Comparison of ENCODE assay signal across 15 cellular contexts in genomic region chr12:12338528-12339168, GRCh38. TPM values are rescaled to one million over a fixed set of nuclear protein-coding genes. Genes with fewer than 3 reads are reported as not detected.
DNase-seq lines count a peak whose midpoint lies in the region; ATAC-seq and TF ChIP-seq lines count a peak whose summit lies in the region.
"Had no signal": no experiment of that assay in that cellular context is flagged by ENCODE, and none has a peak within 500 bp of the region (broad histone marks: within the 10 kb centered on the region; RNA-seq: fewer than 3 reads in every experiment).

No MANE protein-coding gene starts in this region.

- WGBS in mesenchymal stem cell, result 96% methylated on average over 8 of the region's 8 CpGs
- WGBS in aorta, 2 donors, result 12 to 18% methylated on average over 8 of the region's 8 CpGs

- H2AK5ac ChIP-seq in mesenchymal stem cell (ENCODE audit: low read length, severe bottlenecking), result no peak overlapping the region

- H3K18ac ChIP-seq in mesenchymal stem cell (ENCODE audit: low read depth in 1 of 2, low read length in 2 of 2), result peak overlapping the region in 1 of 2 experiments; percentile 9

- H3K23ac ChIP-seq in mesenchymal stem cell (ENCODE audit: low read length in 2 of 2), result no peak overlapping the region

- H3K14ac ChIP-seq in mesenchymal stem cell (ENCODE audit: low read length in 2 of 2), result peak overlapping the region in 1 of 2 experiments; percentile 80

- ATAC-seq in natural killer cell treated with Interleukin-12 subunit alpha and Interleukin-12 subunit beta and Interleukin-15 and Interleukin-18, amount 100 ng/mL, for 72 hours, result no peak
- ATAC-seq in natural killer cell (no peak), aorta (ENCODE audit: low FRiP score) (peak; percentile 51)
- no peak for ATAC-seq in CD8-positive, alpha-beta T cell
- ATAC-seq: stimulated activated naive B cell treated with anti-CD40 and anti-IgM and Interleukin-4, amounts not matched to agents 10 μg/mL and 1 μg/mL and 100 μg/mL, for 72 hours had no signal

- H3K27me3 Mint-ChIP-seq in natural killer cell treated with Interleukin-12 subunit alpha and Interleukin-12 subunit beta and Interleukin-15 and Interleukin-18, amount 100 ng/mL, for 72 hours, result peaks cover 6 to 12% of the 10 kb centered on the region in 2 donors
- H3K27me3 Mint-ChIP-seq in natural killer cell (ENCODE audit: low read depth in 2 of 2), result peaks cover 7 to 18% of the 10 kb centered on the region in 2 donors
- peaks cover 4% of the 10 kb centered on the region for H3K27me3 Mint-ChIP-seq in CD8-positive, alpha-beta T cell (ENCODE audit: low read depth)
- H3K27me3 Mint-ChIP-seq: activated CD4-positive, alpha-beta memory T cell treated with anti-CD3 and anti-CD28 coated beads, Interleukin-2, amount 10 ng/mL, durations not matched to agents 7 days and 5 days; activated naive CD4-positive, alpha-beta T cell treated with anti-CD3 and anti-CD28 coated beads, Interleukin-2, amount 50 U/mL, for 24 hours had no signal

- H2BK120ac ChIP-seq in mesenchymal stem cell (ENCODE audit: low read depth, low read length), result no peak overlapping the region

- H4K91ac ChIP-seq in mesenchymal stem cell (ENCODE audit: low read length), result peak overlapping the region; percentile 36

- peak overlapping the region; percentile 32 for H2AFZ ChIP-seq in mesenchymal stem cell (ENCODE audit: low read depth, low read length)

- no peak overlapping the region for H3K9ac ChIP-seq in mesenchymal stem cell (ENCODE audit: low read length)
- H3K9ac ChIP-seq: BLaER1 treated with 17β-estradiol and CSF1 and Interleukin-3, amounts not matched to agents 10 nM and 100 nM had no signal

- H4K8ac ChIP-seq in mesenchymal stem cell (ENCODE audit: low read length), result peak overlapping the region; percentile 7

- intact Hi-C loops in natural killer cell (cut with micrococcal nuclease), result loop anchor here (10.0 kb wide), 1 partner anchor 254 kb away; no protein-coding TSS in a partner anchor
- intact Hi-C loops in breast epithelium (cut with DNase I; ENCODE audit: low total_unique reads), result no loop called here
- intact Hi-C loops in aorta (cut with DNase I), result no loop called here
- intact Hi-C loops in CD8-positive, alpha-beta T cell (cut with DNase I, micrococcal nuclease), result loop anchor here in 1 of 2 experiments (10.0 kb wide), 1 partner anchor 1574 kb away; no protein-coding TSS in a partner anchor

- H3K4me3 ChIP-seq in breast epithelium (peak overlapping the region in 2 of 3 donors; percentile 17 to 48), mesenchymal stem cell (ENCODE audit: insufficient read depth in 1 of 2, low read depth in 1 of 2, low read length in 2 of 2) (no peak overlapping the region), aorta (ENCODE audit: low read length in 2 of 2) (peak overlapping the region in 1 of 2 donors; percentile 48)
- H3K4me3 ChIP-seq in CD8-positive, alpha-beta T cell (ENCODE audit: low read depth, low read length), result no peak overlapping the region
- H3K4me3 ChIP-seq: BLaER1 treated with 17β-estradiol and CSF1 and Interleukin-3, amounts not matched to agents 10 nM and 100 nM had no signal

- H3K36me3 ChIP-seq in breast epithelium, result no peaks in the 10 kb centered on the region
- H3K36me3 ChIP-seq in mesenchymal stem cell (ENCODE audit: control insufficient read depth in 1 of 2, insufficient read depth in 2 of 2, low read depth in 1 of 2, low read length in 2 of 2), result peaks cover 4 to 6% of the 10 kb centered on the region in 2 experiments
- H3K36me3 ChIP-seq in aorta (ENCODE audit: control insufficient read depth in 1 of 2, insufficient read depth in 2 of 2, low read length in 1 of 2), result no peaks in the 10 kb centered on the region
- H3K36me3 ChIP-seq in CD8-positive, alpha-beta T cell (ENCODE audit: insufficient read depth, low read length), result no peaks in the 10 kb centered on the region
- H3K36me3 ChIP-seq: BLaER1 treated with 17β-estradiol and CSF1 and Interleukin-3, amounts not matched to agents 10 nM and 100 nM had no signal

- no peak overlapping the region for H2BK5ac ChIP-seq in mesenchymal stem cell (ENCODE audit: low read depth, low read length, poor library complexity, severe bottlenecking)

- H3K4me1 Mint-ChIP-seq in natural killer cell treated with Interleukin-12 subunit alpha and Interleukin-12 subunit beta and Interleukin-15 and Interleukin-18, amount 100 ng/mL, for 72 hours (ENCODE audit: low read depth in 2 of 2), result peaks cover 16 to 27% of the 10 kb centered on the region in 2 donors
- peaks cover 18 to 23% of the 10 kb centered on the region in 2 donors for H3K4me1 Mint-ChIP-seq in natural killer cell
- peaks cover 17% of the 10 kb centered on the region for H3K4me1 Mint-ChIP-seq in CD8-positive, alpha-beta T cell (ENCODE audit: low read depth)

- no peaks in the 10 kb centered on the region for H3K4me1 ChIP-seq in breast epithelium
- peaks cover 5% of the 10 kb centered on the region for H3K4me1 ChIP-seq in mesenchymal stem cell (ENCODE audit: control insufficient read depth, insufficient read depth, low read depth, low read length)
- peaks cover 2 to 6% of the 10 kb centered on the region in 2 donors for H3K4me1 ChIP-seq in aorta (ENCODE audit: control insufficient read depth in 1 of 2, insufficient read depth in 2 of 2, low read length in 2 of 2)
- peaks cover 7% of the 10 kb centered on the region for H3K4me1 ChIP-seq in CD8-positive, alpha-beta T cell (ENCODE audit: insufficient read depth, low read length)

- no peaks in the 10 kb centered on the region for H3K79me1 ChIP-seq in mesenchymal stem cell (replicated peaks; ENCODE audit: low read length, poor library complexity, severe bottlenecking)

- H3K27ac ChIP-seq in breast epithelium (peak overlapping the region; percentile 79 to 89), mesenchymal stem cell (ENCODE audit: low read length, poor library complexity, severe bottlenecking) (no peak overlapping the region), aorta (ENCODE audit: low read depth in 1 of 2, low read length in 2 of 2) (peak overlapping the region; percentile 51 to 100)
- H3K27ac ChIP-seq in CD8-positive, alpha-beta T cell (ENCODE audit: low read depth, low read length), result no peak overlapping the region
- H3K27ac ChIP-seq: BLaER1 treated with 17β-estradiol and CSF1 and Interleukin-3, amounts not matched to agents 10 nM and 100 nM had no signal

- no peak overlapping the region for H2BK12ac ChIP-seq in mesenchymal stem cell (ENCODE audit: low read length in 2 of 2)

- no peak for TF ChIP-seq POLR2A in breast epithelium (IDR thresholded peaks at IDR 0.05)

- CTCF ChIA-PET in CD8-positive, alpha-beta T cell (lab: Charles Lee), result interaction anchor here (0.8 kb wide), 1 partner anchor 19 kb away, joined by 4 read pairs; the partner anchor contains the start of gene BORCS5

- no peaks in the 10 kb centered on the region for H3K9me3 Mint-ChIP-seq in natural killer cell treated with Interleukin-12 subunit alpha and Interleukin-12 subunit beta and Interleukin-15 and Interleukin-18, amount 100 ng/mL, for 72 hours
- H3K9me3 Mint-ChIP-seq in natural killer cell, result no peaks in the 10 kb centered on the region
- no peaks in the 10 kb centered on the region for H3K9me3 Mint-ChIP-seq in CD8-positive, alpha-beta T cell
- H3K9me3 Mint-ChIP-seq: activated CD4-positive, alpha-beta memory T cell treated with anti-CD3 and anti-CD28 coated beads, Interleukin-2, amount 10 ng/mL, durations not matched to agents 7 days and 5 days; activated naive CD4-positive, alpha-beta T cell treated with anti-CD3 and anti-CD28 coated beads, Interleukin-2, amount 50 U/mL, for 24 hours; stimulated activated naive B cell treated with anti-CD40 and anti-IgM and Interleukin-4, amounts not matched to agents 10 μg/mL and 1 μg/mL and 100 μg/mL, for 72 hours had no signal

- peak overlapping the region in 1 of 2 donors; percentile 20 for H3K27ac Mint-ChIP-seq in natural killer cell treated with Interleukin-12 subunit alpha and Interleukin-12 subunit beta and Interleukin-15 and Interleukin-18, amount 100 ng/mL, for 72 hours
- no peak overlapping the region for H3K27ac Mint-ChIP-seq in natural killer cell
- no peak overlapping the region for H3K27ac Mint-ChIP-seq in CD8-positive, alpha-beta T cell
- H3K27ac Mint-ChIP-seq: activated CD4-positive, alpha-beta memory T cell treated with anti-CD3 and anti-CD28 coated beads, Interleukin-2, amount 10 ng/mL, durations not matched to agents 7 days and 5 days; activated naive CD4-positive, alpha-beta T cell treated with anti-CD3 and anti-CD28 coated beads, Interleukin-2, amount 50 U/mL, for 24 hours; stimulated activated naive B cell treated with anti-CD40 and anti-IgM and Interleukin-4, amounts not matched to agents 10 μg/mL and 1 μg/mL and 100 μg/mL, for 72 hours had no signal

- no peak for TF ChIP-seq CTCF in natural killer cell (IDR thresholded peaks at IDR 0.05)
- no peak for TF ChIP-seq CTCF in breast epithelium (IDR thresholded peaks at IDR 0.05)
- no peak for TF ChIP-seq CTCF in CD8-positive, alpha-beta T cell (IDR thresholded peaks at IDR 0.05)

- H3K4ac ChIP-seq in mesenchymal stem cell (ENCODE audit: low read depth in 1 of 2, low read length in 2 of 2), result no peak overlapping the region

- H3K9me3 ChIP-seq in breast epithelium (no peaks in the 10 kb centered on the region), mesenchymal stem cell (ENCODE audit: control insufficient read depth, low read length) (no peaks in the 10 kb centered on the region), aorta (ENCODE audit: control insufficient read depth, low read length) (no peaks in the 10 kb centered on the region)
- no peaks in the 10 kb centered on the region for H3K9me3 ChIP-seq in CD8-positive, alpha-beta T cell (ENCODE audit: low read length)
- H3K9me3 ChIP-seq: BLaER1 treated with 17β-estradiol and CSF1 and Interleukin-3, amounts not matched to agents 10 nM and 100 nM had no signal

- peak overlapping the region; percentile 6 for H3K4me3 Mint-ChIP-seq in natural killer cell treated with Interleukin-12 subunit alpha and Interleukin-12 subunit beta and Interleukin-15 and Interleukin-18, amount 100 ng/mL, for 72 hours
- H3K4me3 Mint-ChIP-seq in natural killer cell, result no peak overlapping the region
- H3K4me3 Mint-ChIP-seq in CD8-positive, alpha-beta T cell, result no peak overlapping the region
- H3K4me3 Mint-ChIP-seq: activated CD4-positive, alpha-beta memory T cell treated with anti-CD3 and anti-CD28 coated beads, Interleukin-2, amount 10 ng/mL, durations not matched to agents 7 days and 5 days; activated naive CD4-positive, alpha-beta T cell treated with anti-CD3 and anti-CD28 coated beads, Interleukin-2, amount 50 U/mL, for 24 hours; stimulated activated naive B cell treated with anti-CD40 and anti-IgM and Interleukin-4, amounts not matched to agents 10 μg/mL and 1 μg/mL and 100 μg/mL, for 72 hours had no signal

- no peaks in the 10 kb centered on the region for H3K36me3 Mint-ChIP-seq in natural killer cell treated with Interleukin-12 subunit alpha and Interleukin-12 subunit beta and Interleukin-15 and Interleukin-18, amount 100 ng/mL, for 72 hours
- H3K36me3 Mint-ChIP-seq in natural killer cell, result no peaks in the 10 kb centered on the region
- no peaks in the 10 kb centered on the region for H3K36me3 Mint-ChIP-seq in CD8-positive, alpha-beta T cell
- H3K36me3 Mint-ChIP-seq: stimulated activated naive B cell treated with anti-CD40 and anti-IgM and Interleukin-4, amounts not matched to agents 10 μg/mL and 1 μg/mL and 100 μg/mL, for 72 hours had no signal

- no peak for DNase-seq in natural killer cell treated with Interleukin-12 subunit alpha and Interleukin-12 subunit beta and Interleukin-15 and Interleukin-18, amount 100 ng/mL, for 72 hours (ENCODE audit: low spot score)
- DNase-seq in natural killer cell (no peak), breast epithelium (ENCODE audit: low spot score in 2 of 2) (no peak), mesenchymal stem cell (no peak), aorta (no peak), D341Med (ENCODE audit: low spot score) (no peak), COLO668 (lab: John Stamatoyannopoulos, UW; ENCODE audit: unreplicated experiment) (no peak)
- DNase-seq in CD8-positive, alpha-beta T cell, result no peak
- DNase-seq: activated CD4-positive, alpha-beta memory T cell treated with anti-CD3 and anti-CD28 coated beads, Interleukin-2, amount 10 ng/mL, durations not matched to agents 7 days and 5 days; GF-D8; glutamatergic neuron; occipital lobe; stimulated activated naive B cell treated with anti-CD40 and anti-IgM and Interleukin-4, amounts not matched to agents 10 μg/mL and 1 μg/mL and 100 μg/mL, for 72 hours had no signal

- no peaks in the 10 kb centered on the region for H3K27me3 ChIP-seq in breast epithelium
- no peaks in the 10 kb centered on the region for H3K27me3 ChIP-seq in mesenchymal stem cell (ENCODE audit: control insufficient read depth in 1 of 2, insufficient read depth in 1 of 2, low read length in 2 of 2)
- H3K27me3 ChIP-seq in aorta (ENCODE audit: control insufficient read depth in 1 of 2, insufficient read depth in 2 of 2, low read length in 1 of 2), result no peaks in the 10 kb centered on the region
- H3K27me3 ChIP-seq in CD8-positive, alpha-beta T cell (ENCODE audit: insufficient read depth, low read length), result no peaks in the 10 kb centered on the region
- H3K27me3 ChIP-seq: BLaER1 treated with 17β-estradiol and CSF1 and Interleukin-3, amounts not matched to agents 10 nM and 100 nM had no signal

- no peak overlapping the region for H3K4me2 ChIP-seq in mesenchymal stem cell (ENCODE audit: low read length, poor library complexity, severe bottlenecking)

- POLR2A ChIA-PET in CD8-positive, alpha-beta T cell (lab: Charles Lee), result no interaction called here

- H2BK15ac ChIP-seq in mesenchymal stem cell (ENCODE audit: low read depth, poor library complexity, severe bottlenecking), result no peak overlapping the region

RNA-seq across cellular contexts. Expression of gene MANSC1, which starts 11.4 kb away (rescaled TPM):
- total RNA-seq in natural killer cell treated with Interleukin-12 subunit alpha and Interleukin-12 subunit beta and Interleukin-15 and Interleukin-18, amount 100 ng/mL, for 72 hours, result 1 to 10 TPM in 1 of 2 donors, under 1 TPM in 1; 0.50 to 1.1 TPM
- total RNA-seq in natural killer cell (under 1 TPM; 0.05 to 0.63 (median 0.25) TPM), breast epithelium (10 to 100 TPM; 16.3 to 24.9 (median 18.7) TPM), aorta (10 to 100 TPM; 37.3 to 38.1 TPM)
- 6.2 TPM for polyA plus RNA-seq in mesenchymal stem cell (2013, experiment 1 of 2)
- polyA plus RNA-seq in mesenchymal stem cell (2013, experiment 2 of 2), result 6.5 TPM
- 10 to 100 TPM; 18.8 to 33.6 TPM for polyA plus RNA-seq in aorta
- not detected for total RNA-seq in CD8-positive, alpha-beta T cell

RNA-seq across cellular contexts. Expression of gene BORCS5, which starts 18.2 kb away (rescaled TPM):
- total RNA-seq in natural killer cell treated with Interleukin-12 subunit alpha and Interleukin-12 subunit beta and Interleukin-15 and Interleukin-18, amount 100 ng/mL, for 72 hours, result 10 to 100 TPM; 19.7 to 26.9 TPM
- total RNA-seq in natural killer cell, result 10 to 100 TPM; 28.5 to 32.8 (median 29.2) TPM
- 10 to 100 TPM; 13.5 to 20.3 (median 17.4) TPM for total RNA-seq in breast epithelium
- 8.5 TPM for polyA plus RNA-seq in mesenchymal stem cell (2013, experiment 1 of 2)
- polyA plus RNA-seq in mesenchymal stem cell (2013, experiment 2 of 2), result 7.8 TPM
- total RNA-seq in aorta, result 10 to 100 TPM; 18.1 to 22.8 TPM
- 1 to 10 TPM; 7.2 to 8.4 TPM for polyA plus RNA-seq in aorta
- total RNA-seq in CD8-positive, alpha-beta T cell, result 10 to 100 TPM; 33.8 to 38.8 TPM

Comparison
In these comparisons a context has a peak if more than half of its experiments do, and no peak if none do; other contexts are left out.
1. H3K27ac ChIP-seq: peak in breast epithelium (2 of 2) and aorta (2 of 2); none in mesenchymal stem cell (single experiment) and CD8-positive, alpha-beta T cell (single experiment).
2. H3K4me3 ChIP-seq: peak in breast epithelium (2 of 3); none in mesenchymal stem cell (0 of 2) and CD8-positive, alpha-beta T cell (single experiment).
3. RNA of gene MANSC1, which starts 11.4 kb away (total RNA-seq): 37.3 to 38.1 TPM in aorta and 16.3 to 24.9 TPM in breast epithelium; 0.50 to 1.1 TPM in natural killer cell treated with Interleukin-12 subunit alpha and Interleukin-12 subunit beta and Interleukin-15 and Interleukin-18, amount 100 ng/mL, for 72 hours, 0.05 to 0.63 TPM in natural killer cell and not detected in CD8-positive, alpha-beta T cell; every median in the first group is over 4 times any median in the second.